In the genomic region with DNA sequence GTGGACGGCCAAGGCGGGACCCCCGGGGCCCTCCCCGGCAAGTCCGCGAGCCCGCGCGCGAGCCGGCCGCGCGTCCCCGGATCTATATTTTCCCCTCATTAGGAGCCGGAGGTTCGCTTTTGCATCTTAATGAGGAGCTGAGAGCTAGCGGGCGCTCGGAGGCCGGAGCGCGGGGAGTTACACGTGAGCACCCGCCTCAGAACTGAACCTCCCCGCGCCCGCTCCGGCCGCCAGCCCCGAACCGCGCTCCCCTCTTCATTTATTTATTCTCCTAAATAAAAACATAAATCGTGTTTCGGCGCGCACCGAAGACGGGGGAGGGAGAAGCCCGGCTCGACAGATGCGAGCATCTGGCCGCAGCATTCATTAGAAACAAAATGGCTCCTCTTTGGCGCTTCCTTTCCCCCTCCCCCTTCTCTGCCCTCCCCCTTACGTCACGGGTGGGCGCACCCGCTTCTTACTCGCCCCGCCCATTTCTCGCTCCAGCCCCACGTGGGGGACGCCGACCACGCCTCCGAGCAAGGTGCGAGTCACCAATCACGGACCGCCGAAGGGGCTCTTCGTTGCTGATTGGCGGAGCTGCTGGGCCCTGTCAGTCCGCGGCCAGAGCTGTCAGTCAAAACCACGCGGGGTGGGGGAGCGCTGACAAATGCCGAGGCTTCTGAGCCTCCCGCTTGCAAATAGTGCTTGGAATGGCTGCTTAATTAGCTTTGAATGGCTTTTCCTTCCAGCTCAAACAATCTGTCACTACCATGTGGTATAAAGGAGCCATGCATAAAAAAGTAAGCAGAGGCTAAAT, we compare ENCODE assay signal across 8 cellular contexts. TPM values are rescaled to one million over a fixed set of nuclear protein-coding genes. Genes with fewer than 3 reads are reported as not detected.
DNase-seq lines count a peak whose midpoint lies in the region; ATAC-seq and TF ChIP-seq lines count a peak whose summit lies in the region.

No MANE protein-coding gene starts in this region.

- H3F3A ChIP-seq in smooth muscle cell (ENCODE audit: low read depth): peaks cover 18% of the 10 kb centered on the region

- DNase-seq in AG04449 (ENCODE audit: low read depth, low spot score): peak; percentile 92
- DNase-seq in NCI-H226: peak; percentile 97
- peak; percentile 99 for DNase-seq in activated B cell treated with CpG ODN at 0.5 μM for 24 hours
- DNase-seq in caudate nucleus (lab: John Stamatoyannopoulos, UW): peak; percentile 92 to 100 (median 99)
- peak; percentile 100 for DNase-seq in immature natural killer cell
- DNase-seq in smooth muscle cell (lab: John Stamatoyannopoulos, UW; ENCODE audit: unreplicated experiment): peak; percentile 98

- peak overlapping the region; percentile 56 for H3K4me3 ChIP-seq in AG04449 (ENCODE audit: low read depth, low read length)
- H3K4me3 ChIP-seq in smooth muscle cell: peak overlapping the region; percentile 66

- H2AFZ ChIP-seq in smooth muscle cell (ENCODE audit: low read depth): peak overlapping the region; percentile 28

- peaks cover 18% of the 10 kb centered on the region for H3K36me3 Mint-ChIP-seq in activated B cell treated with CpG ODN at 0.5 μM for 24 hours (ENCODE audit: low read depth)
- H3K36me3 Mint-ChIP-seq in immature natural killer cell: peaks cover 5 to 9% (median 7%) of the 10 kb centered on the region in 3 donors

- H3K27ac Mint-ChIP-seq in activated B cell treated with CpG ODN at 0.5 μM for 24 hours (peak overlapping the region; percentile 99), immature natural killer cell (peak overlapping the region; percentile 94 to 99 (median 98))

- peaks cover 30% of the 10 kb centered on the region for H3K4me1 ChIP-seq in smooth muscle cell (ENCODE audit: low read depth)

- H3K4me2 ChIP-seq in smooth muscle cell: peak overlapping the region; percentile 98

- H3K27ac ChIP-seq in caudate nucleus (ENCODE audit: low read depth, low read length): peak overlapping the region; percentile 90
- peak overlapping the region; percentile 96 for H3K27ac ChIP-seq in smooth muscle cell (ENCODE audit: low read depth)

- H3K79me2 ChIP-seq in smooth muscle cell (ENCODE audit: low read depth): peaks cover 37% of the 10 kb centered on the region

- H3K27me3 Mint-ChIP-seq in activated B cell treated with CpG ODN at 0.5 μM for 24 hours: peaks cover 9% of the 10 kb centered on the region
- H3K27me3 Mint-ChIP-seq in immature natural killer cell (ENCODE audit: low read depth in 3 of 3): peaks cover 26 to 53% (median 45%) of the 10 kb centered on the region in 3 donors

- H3K4me3 Mint-ChIP-seq in activated B cell treated with CpG ODN at 0.5 μM for 24 hours (peak overlapping the region; percentile 96), immature natural killer cell (peak overlapping the region; percentile 91 to 98 (median 93))

- H3K9me3 Mint-ChIP-seq in activated B cell treated with CpG ODN at 0.5 μM for 24 hours (no peaks in the 10 kb centered on the region), immature natural killer cell (no peaks in the 10 kb centered on the region)

- no peak for TF ChIP-seq CTCF in AG04449 (IDR thresholded peaks at IDR 0.05; ENCODE audit: insufficient read depth, low read length, missing control alignments)
- no peak for TF ChIP-seq CTCF in activated B cell treated with CpG ODN at 0.5 μM for 24 hours (IDR thresholded peaks at IDR 0.05)
- no peak for TF ChIP-seq CTCF in smooth muscle cell (IDR thresholded peaks at IDR 0.05; ENCODE audit: borderline replicate concordance, insufficient read depth, poor library complexity, severe bottlenecking)

- H3K27me3 ChIP-seq in smooth muscle cell (ENCODE audit: low read depth): no peaks in the 10 kb centered on the region

- ATAC-seq in GM18907 (IDR thresholded peaks at IDR 0.05; ENCODE audit: unreplicated experiment): peak; percentile 56
- peak; percentile 54 for ATAC-seq in HG03159 (IDR thresholded peaks at IDR 0.05; ENCODE audit: unreplicated experiment)
- peak; percentile 48 for ATAC-seq in activated B cell treated with CpG ODN at 0.5 μM for 24 hours (ENCODE audit: low read depth)

- under 1% methylated on average over 60 of the region's 69 CpGs for WGBS in smooth muscle cell (ENCODE audit: low lambda C conversion rate)

- H3K9me3 ChIP-seq in smooth muscle cell (replicated peaks; ENCODE audit: low read depth): no peaks in the 10 kb centered on the region

- CTCF ChIA-PET in AG04449 (lab: Yijun Ruan, JAX): interaction anchor here (1.3 to 2.8 kb wide), 5 partner anchors 12 to 522 kb away, joined by 3 to 22 read pairs (median 9); no protein-coding TSS in a partner anchor
- CTCF ChIA-PET in activated B cell treated with CpG ODN at 0.5 μM for 24 hours (lab: Charles Lee): interaction anchor here (1.2 to 2.4 kb wide), 4 partner anchors 48 to 405 kb away, joined by 3 to 8 read pairs (median 6); no protein-coding TSS in a partner anchor

- no peaks in the 10 kb centered on the region for H3K36me3 ChIP-seq in smooth muscle cell (ENCODE audit: low read depth)

- peaks cover 33% of the 10 kb centered on the region for H4K20me1 ChIP-seq in smooth muscle cell (ENCODE audit: low read depth)

- peak overlapping the region; percentile 95 for H3K9ac ChIP-seq in smooth muscle cell (ENCODE audit: low read depth)

- intact Hi-C loops in activated B cell treated with CpG ODN at 0.5 μM for 24 hours (cut with micrococcal nuclease): loop anchor here (1.0 to 5.0 kb wide), 11 partner anchors 97 to 637 kb away; no protein-coding TSS in a partner anchor

- POLR2A ChIA-PET in AG04449 (lab: Yijun Ruan, JAX): interaction anchor here (0.6 to 2.2 kb wide), 10 partner anchors 12 to 637 kb away, joined by 3 to 9 read pairs (median 4); no protein-coding TSS in a partner anchor
- POLR2A ChIA-PET in activated B cell treated with CpG ODN at 0.5 μM for 24 hours (lab: Charles Lee): interaction anchor here (0.6 to 5.8 kb wide), 39 partner anchors 8 to 647 kb away, joined by 3 to 84 read pairs (median 5); partner anchors contain the start of gene RPLP1

- H3K4me1 Mint-ChIP-seq in activated B cell treated with CpG ODN at 0.5 μM for 24 hours: peaks cover 52% of the 10 kb centered on the region
- peaks cover 46 to 49% of the 10 kb centered on the region in 2 donors for H3K4me1 Mint-ChIP-seq in immature natural killer cell

RNA-seq across cellular contexts. Expression of gene TLE3, which starts 1.6 kb away (rescaled TPM):
- total RNA-seq in activated B cell treated with CpG ODN at 0.5 μM for 24 hours (106 and 110 TPM in 2 replicates), smooth muscle cell (46.9 and 53.2 TPM in 2 replicates)
- polyA plus RNA-seq in immature natural killer cell (10 to 100 TPM in 1 of 3 donors, 1 to 10 TPM in 1, under 1 TPM in 1; 0.06 to 18.6 (median 3.9) TPM), smooth muscle cell (39.7 and 50.9 TPM in 2 replicates)

Comparison
In these comparisons a context has a peak if more than half of its experiments do, and no peak if none do; other contexts are left out.
1. Peak in every context shown above with its lines: DNase-seq, ATAC-seq, H3K4me3 ChIP-seq and H3K27ac ChIP-seq.